22 cellular contexts compared by ENCODE assay signal in the genomic region with DNA sequence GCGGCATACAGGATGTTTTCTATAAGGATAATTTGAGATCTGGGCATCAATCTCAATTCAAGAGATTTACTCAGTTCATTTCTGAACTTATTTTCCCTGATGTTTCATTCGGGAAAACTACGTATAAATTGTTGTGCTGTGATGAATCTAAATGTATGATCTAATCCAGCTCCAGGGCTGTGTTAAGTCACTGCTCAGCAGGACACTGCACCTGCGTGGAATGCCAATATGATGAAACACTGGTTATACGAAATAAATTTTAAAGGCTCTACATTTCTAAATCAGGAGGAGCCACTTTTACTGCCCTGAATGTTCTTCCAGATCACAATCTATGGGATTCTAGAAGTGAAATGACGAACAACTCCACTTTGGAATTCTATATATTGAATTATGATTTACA.
DNase-seq lines count a peak whose midpoint lies in the region; ATAC-seq, FAIRE-seq and TF ChIP-seq lines count a peak whose summit lies in the region.
"Had no signal": no experiment of that assay in that cellular context is flagged by ENCODE, and none has a peak within 500 bp of the region (broad histone marks: within the 10 kb centered on the region; RNA-seq: fewer than 3 reads in every experiment).

No MANE protein-coding gene starts in this region.

- H3K4me1 Mint-ChIP-seq in astrocyte (ENCODE audit: low read depth, unreplicated experiment), result no peaks in the 10 kb centered on the region
- H3K4me1 Mint-ChIP-seq: activated CD8-positive, alpha-beta memory T cell treated with anti-CD3 and anti-CD28 coated beads, Interleukin-2, amount 10 ng/mL, durations not matched to agents 7 days and 5 days; CD8-positive, alpha-beta memory T cell; T-cell had no signal

- H3K9me3 Mint-ChIP-seq in astrocyte (ENCODE audit: unreplicated experiment), result peaks cover 1% of the 10 kb centered on the region

- H3K36me3 Mint-ChIP-seq in astrocyte (ENCODE audit: low read depth, unreplicated experiment), result no peaks in the 10 kb centered on the region
- H3K36me3 Mint-ChIP-seq: activated CD8-positive, alpha-beta memory T cell treated with anti-CD3 and anti-CD28 coated beads, Interleukin-2, amount 10 ng/mL, durations not matched to agents 7 days and 5 days; CD8-positive, alpha-beta memory T cell; T-cell had no signal

- ATAC-seq in left cardiac atrium, result no peak
- ATAC-seq: activated CD8-positive, alpha-beta memory T cell treated with anti-CD3 and anti-CD28 coated beads, Interleukin-2, amount 10 ng/mL, durations not matched to agents 7 days and 5 days; HCT116; psoas muscle; T-cell had no signal

- H3K27me3 Mint-ChIP-seq in astrocyte (ENCODE audit: low read depth, unreplicated experiment), result no peaks in the 10 kb centered on the region
- H3K27me3 Mint-ChIP-seq: activated CD8-positive, alpha-beta memory T cell treated with anti-CD3 and anti-CD28 coated beads, Interleukin-2, amount 10 ng/mL, durations not matched to agents 7 days and 5 days; CD8-positive, alpha-beta memory T cell; T-cell had no signal

- no peak overlapping the region for H3K4me2 ChIP-seq in astrocyte (ENCODE audit: low read length)

- FAIRE-seq in astrocyte (lab: Jason Lieb, UNC), result no peak

- CTCF ChIA-PET in HEK293 (lab: Yijun Ruan, JAX), result no interaction called here

- no peak overlapping the region for H3K4me3 Mint-ChIP-seq in astrocyte (ENCODE audit: unreplicated experiment)
- H3K4me3 Mint-ChIP-seq: activated CD8-positive, alpha-beta memory T cell treated with anti-CD3 and anti-CD28 coated beads, Interleukin-2, amount 10 ng/mL, durations not matched to agents 7 days and 5 days; CD8-positive, alpha-beta memory T cell; T-cell had no signal

- TF ChIP-seq CTCF in HEK293 (tag by site-specific recombination; IDR thresholded peaks at IDR 0.05) (no peak), astrocyte (IDR thresholded peaks at IDR 0.05; ENCODE audit: insufficient read depth, low read depth, low read length) (no peak)

- H3K9me3 ChIP-seq in HEK293 (ENCODE audit: control insufficient read depth, insufficient read depth, low read depth, low read length), result no peaks in the 10 kb centered on the region
- no peaks in the 10 kb centered on the region for H3K9me3 ChIP-seq in astrocyte (ENCODE audit: insufficient read depth, low read depth, low read length)
- H3K9me3 ChIP-seq: psoas muscle had no signal

- POLR2A ChIA-PET in HEK293 (lab: Yijun Ruan, JAX), result no interaction called here

- H3K27me3 ChIP-seq in astrocyte (ENCODE audit: insufficient read depth, low read length), result no peaks in the 10 kb centered on the region

- H3K4me3 ChIP-seq in HEK293 (ENCODE audit: low read depth, low read length), result no peak overlapping the region
- H3K4me3 ChIP-seq in astrocyte (ENCODE audit: insufficient read depth, low read depth, low read length), result no peak overlapping the region
- H3K4me3 ChIP-seq: psoas muscle had no signal

- no peaks in the 10 kb centered on the region for H3K4me1 ChIP-seq in HEK293 (ENCODE audit: control insufficient read depth, insufficient read depth, low read length)
- H3K4me1 ChIP-seq in astrocyte (ENCODE audit: insufficient read depth, low read length), result no peaks in the 10 kb centered on the region
- H3K4me1 ChIP-seq: psoas muscle had no signal

- H3K36me3 ChIP-seq in HEK293 (ENCODE audit: control insufficient read depth in 2 of 2, insufficient read depth in 1 of 2, low read length in 2 of 2) (no peaks in the 10 kb centered on the region), astrocyte (ENCODE audit: insufficient read depth, low read length) (no peaks in the 10 kb centered on the region)

- no peak overlapping the region for H3K27ac Mint-ChIP-seq in astrocyte (ENCODE audit: unreplicated experiment)
- H3K27ac Mint-ChIP-seq: activated CD8-positive, alpha-beta memory T cell treated with anti-CD3 and anti-CD28 coated beads, Interleukin-2, amount 10 ng/mL, durations not matched to agents 7 days and 5 days; CD8-positive, alpha-beta memory T cell; T-cell had no signal

- no peaks in the 10 kb centered on the region for H3K79me2 ChIP-seq in astrocyte (ENCODE audit: insufficient read depth, low read length)

- H3K27ac ChIP-seq in HEK293 (ENCODE audit: extremely low read depth, low read depth, low read length) (no peak overlapping the region), astrocyte (ENCODE audit: low read depth, low read length) (no peak overlapping the region)
- H3K27ac ChIP-seq: psoas muscle had no signal

- DNase-seq in NCI-H69 (lab: John Stamatoyannopoulos, UW), result peak; percentile 37
- DNase-seq in astrocyte (ENCODE audit: low read depth), result peak; percentile 22
- DNase-seq in non-pigmented ciliary epithelial cell (ENCODE audit: low read depth), result peak; percentile 27
- no peak for DNase-seq in DMS 273 treated with DMSO at 0.1 percent for 48 hours (lab: John Stamatoyannopoulos, UW)
- DNase-seq in left cardiac atrium, result no peak
- no peak for DNase-seq in NCI-H1436 (lab: John Stamatoyannopoulos, UW)
- DNase-seq: activated CD4-positive, alpha-beta T cell treated with anti-CD3 and anti-CD28 coated beads for 4 hours; activated CD8-positive, alpha-beta memory T cell treated with anti-CD3 and anti-CD28 coated beads, Interleukin-2, amount 10 ng/mL, durations not matched to agents 7 days and 5 days; activated naive CD4-positive, alpha-beta T cell treated with anti-CD3 and anti-CD28 coated beads, Interleukin-2, amount 50 U/mL, for 16 hours; AML-193; CD8-positive, alpha-beta memory T cell; cerebellar nuclear complex; hypothalamus; islet precursor cell; NCI-H1436 treated with DMSO at 0.1 percent for 48 hours; NCI-H526; psoas muscle; SIG-M5; substantia nigra; T-cell had no signal

- H2AFZ ChIP-seq in astrocyte (ENCODE audit: low read depth, low read length), result no peak overlapping the region

- intact Hi-C loops in left cardiac atrium (cut with DNase I), result no loop called here

- no peaks in the 10 kb centered on the region for H4K20me1 ChIP-seq in astrocyte (ENCODE audit: insufficient read depth, low read length)

- no peak overlapping the region for H3K9ac ChIP-seq in astrocyte (ENCODE audit: low read length)

TF ChIP-seq in HEK293, 187 proteins besides CTCF, POLR2A, EP300 and RAD21 (continues in another document):
- no peak for TF ChIP-seq FEZF1 (tag by site-specific recombination; IDR thresholded peaks at IDR 0.05)
- TF ChIP-seq, protein P1, sequence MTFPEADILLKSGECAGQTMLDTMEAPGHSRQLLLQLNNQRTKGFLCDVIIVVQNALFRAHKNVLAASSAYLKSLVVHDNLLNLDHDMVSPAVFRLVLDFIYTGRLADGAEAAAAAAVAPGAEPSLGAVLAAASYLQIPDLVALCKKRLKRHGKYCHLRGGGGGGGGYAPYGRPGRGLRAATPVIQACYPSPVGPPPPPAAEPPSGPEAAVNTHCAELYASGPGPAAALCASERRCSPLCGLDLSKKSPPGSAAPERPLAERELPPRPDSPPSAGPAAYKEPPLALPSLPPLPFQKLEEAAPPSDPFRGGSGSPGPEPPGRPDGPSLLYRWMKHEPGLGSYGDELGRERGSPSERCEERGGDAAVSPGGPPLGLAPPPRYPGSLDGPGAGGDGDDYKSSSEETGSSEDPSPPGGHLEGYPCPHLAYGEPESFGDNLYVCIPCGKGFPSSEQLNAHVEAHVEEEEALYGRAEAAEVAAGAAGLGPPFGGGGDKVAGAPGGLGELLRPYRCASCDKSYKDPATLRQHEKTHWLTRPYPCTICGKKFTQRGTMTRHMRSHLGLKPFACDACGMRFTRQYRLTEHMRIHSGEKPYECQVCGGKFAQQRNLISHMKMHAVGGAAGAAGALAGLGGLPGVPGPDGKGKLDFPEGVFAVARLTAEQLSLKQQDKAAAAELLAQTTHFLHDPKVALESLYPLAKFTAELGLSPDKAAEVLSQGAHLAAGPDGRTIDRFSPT (tag by site-specific recombination; IDR thresholded peaks at IDR 0.05), result peak; percentile 17; the same call in 1 of the 2 replicates
- TF ChIP-seq ZBTB21 (tag by site-specific recombination; IDR thresholded peaks at IDR 0.05), result peak; percentile 73
- TF ChIP-seq ZNF133 (tag by site-specific recombination; IDR thresholded peaks at IDR 0.05), result peak; percentile 73
- TF ChIP-seq, protein P2, sequence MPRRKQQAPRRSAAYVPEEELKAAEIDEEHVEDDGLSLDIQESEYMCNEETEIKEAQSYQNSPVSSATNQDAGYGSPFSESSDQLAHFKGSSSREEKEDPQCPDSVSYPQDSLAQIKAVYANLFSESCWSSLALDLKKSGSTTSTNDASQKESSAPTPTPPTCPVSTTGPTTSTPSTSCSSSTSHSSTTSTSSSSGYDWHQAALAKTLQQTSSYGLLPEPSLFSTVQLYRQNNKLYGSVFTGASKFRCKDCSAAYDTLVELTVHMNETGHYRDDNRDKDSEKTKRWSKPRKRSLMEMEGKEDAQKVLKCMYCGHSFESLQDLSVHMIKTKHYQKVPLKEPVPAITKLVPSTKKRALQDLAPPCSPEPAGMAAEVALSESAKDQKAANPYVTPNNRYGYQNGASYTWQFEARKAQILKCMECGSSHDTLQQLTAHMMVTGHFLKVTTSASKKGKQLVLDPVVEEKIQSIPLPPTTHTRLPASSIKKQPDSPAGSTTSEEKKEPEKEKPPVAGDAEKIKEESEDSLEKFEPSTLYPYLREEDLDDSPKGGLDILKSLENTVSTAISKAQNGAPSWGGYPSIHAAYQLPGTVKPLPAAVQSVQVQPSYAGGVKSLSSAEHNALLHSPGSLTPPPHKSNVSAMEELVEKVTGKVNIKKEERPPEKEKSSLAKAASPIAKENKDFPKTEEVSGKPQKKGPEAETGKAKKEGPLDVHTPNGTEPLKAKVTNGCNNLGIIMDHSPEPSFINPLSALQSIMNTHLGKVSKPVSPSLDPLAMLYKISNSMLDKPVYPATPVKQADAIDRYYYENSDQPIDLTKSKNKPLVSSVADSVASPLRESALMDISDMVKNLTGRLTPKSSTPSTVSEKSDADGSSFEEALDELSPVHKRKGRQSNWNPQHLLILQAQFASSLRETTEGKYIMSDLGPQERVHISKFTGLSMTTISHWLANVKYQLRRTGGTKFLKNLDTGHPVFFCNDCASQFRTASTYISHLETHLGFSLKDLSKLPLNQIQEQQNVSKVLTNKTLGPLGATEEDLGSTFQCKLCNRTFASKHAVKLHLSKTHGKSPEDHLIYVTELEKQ (tag by site-specific recombination; IDR thresholded peaks at IDR 0.05; ENCODE audit: borderline replicate concordance), result no peak
- TF ChIP-seq KLF10 (tag by site-specific recombination; IDR thresholded peaks at IDR 0.05), result no peak

Comparison
In these comparisons a context has a peak if more than half of its experiments do, and no peak if none do; other contexts are left out.
1. DNase-seq: peak in NCI-H69 (single experiment), astrocyte (single experiment) and non-pigmented ciliary epithelial cell (single experiment); none in DMS 273 treated with DMSO at 0.1 percent for 48 hours (single experiment), left cardiac atrium (single experiment) and NCI-H1436 (single experiment).